9 cellular contexts compared by ENCODE assay signal in genomic region chr6:6407061-6407723, GRCh38.
DNase-seq lines count a peak whose midpoint lies in the region; ATAC-seq and TF ChIP-seq lines count a peak whose summit lies in the region.
"Had no signal": no experiment of that assay in that cellular context is flagged by ENCODE, and none has a peak within 500 bp of the region (broad histone marks: within the 10 kb centered on the region; RNA-seq: fewer than 3 reads in every experiment).

No MANE protein-coding gene starts in this region.

- H3K4me3 ChIP-seq in heart right ventricle (no peak overlapping the region), adrenal gland (no peak overlapping the region)

- H3K36me3 ChIP-seq in heart right ventricle (no peaks in the 10 kb centered on the region), adrenal gland (replicated peaks in 1 of 2) (no peaks in the 10 kb centered on the region)

- H3K4me1 ChIP-seq in heart right ventricle: peaks cover 0 to 27% (median 13%) of the 10 kb centered on the region in 9 donors
- no peaks in the 10 kb centered on the region for H3K4me1 ChIP-seq in adrenal gland (replicated peaks in 1 of 2)

- DNase-seq in heart right ventricle: no peak
- no peak for DNase-seq in ureter (ENCODE audit: low spot score)
- no peak for DNase-seq in effector CD4-positive, alpha-beta T cell
- DNase-seq in adrenal gland: no peak
- DNase-seq: T-helper 9 cell had no signal

- TF ChIP-seq POLR2A in adrenal gland (IDR thresholded peaks at IDR 0.05): no peak

- H3K9me3 ChIP-seq in heart right ventricle: no peaks in the 10 kb centered on the region
- H3K9me3 ChIP-seq in adrenal gland (replicated peaks in 1 of 3): no peaks in the 10 kb centered on the region

- no peak overlapping the region for H3K27ac ChIP-seq in heart right ventricle
- H3K27ac ChIP-seq in adrenal gland: no peak overlapping the region

- ATAC-seq in GM18499 (IDR thresholded peaks at IDR 0.05; ENCODE audit: insufficient read depth, unreplicated experiment): peak; percentile 97
- peak; percentile 97 for ATAC-seq in GM21528 (IDR thresholded peaks at IDR 0.05; ENCODE audit: low FRiP score, unreplicated experiment)
- ATAC-seq in HG03558 (IDR thresholded peaks at IDR 0.05; ENCODE audit: extremely low read depth, unreplicated experiment): peak; percentile 96
- peak in 7 of 8 donors; percentile 28 to 67 (median 43) for ATAC-seq in heart right ventricle
- no peak for ATAC-seq in SK-N-SH treated with all-trans-retinoic acid at 6 μM for 48 hours

- H3K27me3 ChIP-seq in heart right ventricle: no peaks in the 10 kb centered on the region
- no peaks in the 10 kb centered on the region for H3K27me3 ChIP-seq in adrenal gland

- TF ChIP-seq CTCF in heart right ventricle (IDR thresholded peaks at IDR 0.05) (no peak), adrenal gland (IDR thresholded peaks at IDR 0.05) (no peak)

- intact Hi-C loops in heart right ventricle (cut with DNase I): no loop called here
- intact Hi-C loops in adrenal gland (cut with DNase I): no loop called here

- 46 to 55% methylated on average over 4 of the region's 4 CpGs for WGBS in heart right ventricle, 2 donors
- WGBS in adrenal gland, 4 donors: 42 to 49% (median 44%) methylated on average over 4 of the region's 4 CpGs

TF ChIP-seq in SK-N-SH treated with all-trans-retinoic acid at 6 μM for 48 hours, 23 proteins besides CTCF, POLR2A, EP300 and RAD21:
- TF ChIP-seq ZNF8 (CRISPR knock-in tag; IDR thresholded peaks at IDR 0.05) (no peak), TOX (CRISPR knock-in tag; IDR thresholded peaks at IDR 0.05; ENCODE audit: borderline replicate concordance) (no peak), SNAI2 (CRISPR knock-in tag; IDR thresholded peaks at IDR 0.05) (no peak), RARB (CRISPR knock-in tag; IDR thresholded peaks at IDR 0.05) (no peak), GLIS3 (CRISPR knock-in tag; IDR thresholded peaks at IDR 0.05) (no peak), ZNF70 (CRISPR knock-in tag; IDR thresholded peaks at IDR 0.05) (no peak), CSRNP3 (CRISPR knock-in tag; IDR thresholded peaks at IDR 0.05) (no peak), POU6F1 (CRISPR knock-in tag; IDR thresholded peaks at IDR 0.05; ENCODE audit: borderline replicate concordance, low read depth) (no peak), ISL1 (CRISPR knock-in tag; IDR thresholded peaks at IDR 0.05) (no peak)
